In the genomic region with DNA sequence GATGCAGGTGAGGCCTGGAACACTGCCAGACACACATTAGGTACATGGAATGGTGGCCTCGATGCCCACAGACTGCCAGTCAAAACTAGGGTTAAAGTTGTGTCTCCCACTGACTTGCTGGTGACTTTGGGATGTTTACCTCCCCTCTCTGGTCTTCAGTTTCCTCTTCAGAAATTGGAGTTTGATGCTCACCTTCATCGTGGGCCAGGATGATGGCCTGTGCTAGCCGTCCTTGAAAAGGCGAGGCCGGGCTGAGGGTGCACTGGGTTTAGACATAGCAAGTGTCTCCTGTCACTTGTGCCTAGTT, we compare ENCODE assay signal across 1 cellular context.
TF ChIP-seq lines count a peak whose summit lies in the region.

No MANE protein-coding gene starts in this region.

TF ChIP-seq in IMR-90, 13 proteins besides CTCF, POLR2A, EP300 and RAD21 (continued from another document):
- TF ChIP-seq ELK1 (IDR thresholded peaks at IDR 0.05; ENCODE audit: borderline replicate concordance, low read depth, low read length) (no peak), CEBPB (IDR thresholded peaks at IDR 0.05; ENCODE audit: low read depth, low read length) (no peak), RFX5 (IDR thresholded peaks at IDR 0.05; ENCODE audit: low read depth, low read length) (no peak), MAFK (IDR thresholded peaks at IDR 0.05; ENCODE audit: low read depth, low read length) (no peak), MXI1 (IDR thresholded peaks at IDR 0.05; ENCODE audit: borderline replicate concordance, low read depth, low read length) (no peak), USF2 (IDR thresholded peaks at IDR 0.05; ENCODE audit: low read depth, low read length) (no peak)
